ENCODE assay signal across 1 cellular context in the genomic region with DNA sequence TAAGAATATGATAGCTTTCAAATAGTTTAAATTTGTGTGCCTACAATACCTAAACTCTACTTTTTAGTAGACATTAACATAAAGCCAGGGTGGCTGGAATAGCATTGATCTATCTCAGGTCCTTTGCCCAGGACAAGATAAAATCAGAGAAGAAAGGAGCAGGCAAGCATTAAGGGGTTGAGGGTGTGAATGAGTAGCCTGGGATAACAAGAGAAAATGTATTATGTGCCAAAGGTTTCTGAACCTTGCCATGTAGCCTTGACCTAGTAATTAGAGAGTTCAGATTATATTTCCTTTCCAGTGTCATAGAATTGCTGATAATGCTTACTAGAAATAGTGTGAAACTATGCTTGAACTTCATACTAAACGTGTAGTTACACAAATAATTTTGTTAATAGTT.
TF ChIP-seq lines count a peak whose summit lies in the region.

No MANE protein-coding gene starts in this region.

TF ChIP-seq in K562, 482 proteins besides CTCF, POLR2A, EP300 and RAD21:
- no peak for TF ChIP-seq ZNF175 (CRISPR knock-in tag; IDR thresholded peaks at IDR 0.05; ENCODE audit: low read depth)
- TF ChIP-seq CAMTA2 (CRISPR knock-in tag; conservative IDR thresholded peaks at IDR 0.05), result no peak
- no peak for TF ChIP-seq ZNF347 (CRISPR knock-in tag; IDR thresholded peaks at IDR 0.05; ENCODE audit: low read depth)
- TF ChIP-seq LARP7 (IDR thresholded peaks at IDR 0.05), result no peak
- 0 out of 2 replicates have a peak, but pooled peaks have one; percentile 6 for TF ChIP-seq ZNF316 (IDR thresholded peaks at IDR 0.05)
- TF ChIP-seq ATF7 (IDR thresholded peaks at IDR 0.05), result no peak
